Comparison of ENCODE assay signal across 17 cellular contexts in genomic region chr12:11962795-11963347, GRCh38.
"Had no signal": no experiment of that assay in that cellular context is flagged by ENCODE, and none has a peak within 500 bp of the region (broad histone marks: within the 10 kb centered on the region; RNA-seq: fewer than 3 reads in every experiment).

No MANE protein-coding gene starts in this region.

- H3K4me3 Mint-ChIP-seq: activated CD8-positive, alpha-beta memory T cell treated with anti-CD3 and anti-CD28 coated beads, Interleukin-2, amount 10 ng/mL, durations not matched to agents 7 days and 5 days; activated T-cell treated with anti-CD3 and anti-CD28 coated beads, Interleukin-2, amount 50 U/mL, for 4 hours; natural killer cell had no signal

- H3K27me3 ChIP-seq: ascending aorta, dorsolateral prefrontal cortex, right atrium auricular region, stomach had no signal

- H3K36me3 ChIP-seq: ascending aorta, heart right ventricle, right atrium auricular region, stomach, thoracic aorta had no signal

- H3K4me3 ChIP-seq: ascending aorta, dorsolateral prefrontal cortex, heart right ventricle, mucosa of descending colon, right atrium auricular region, skin epidermis, stomach, thoracic aorta had no signal

- H3K27ac Mint-ChIP-seq: activated CD8-positive, alpha-beta memory T cell treated with anti-CD3 and anti-CD28 coated beads, Interleukin-2, amount 10 ng/mL, durations not matched to agents 7 days and 5 days; natural killer cell had no signal

- DNase-seq: activated CD4-positive, alpha-beta T cell treated with anti-CD3 and anti-CD28 coated beads, Interleukin-2, amount 50 U/mL, for 4 hours; activated CD4-positive, CD25-positive, alpha-beta regulatory T cell treated with anti-CD3 and anti-CD28 coated beads, Interleukin-2, amount 50 U/mL, for 72 hours; activated CD8-positive, alpha-beta memory T cell treated with anti-CD3 and anti-CD28 coated beads, Interleukin-2, amount 10 ng/mL, durations not matched to agents 7 days and 5 days; activated T-cell treated with anti-CD3 and anti-CD28 coated beads, Interleukin-2, amount 50 U/mL, for 4 hours; dorsolateral prefrontal cortex; foreskin melanocyte; heart right ventricle; mammary epithelial cell; mucosa of descending colon; natural killer cell; stimulated activated CD4-positive, alpha-beta T cell treated with anti-CD3 and anti-CD28 coated beads, Interleukin-4, amount 100 ng/mL, for 4 hours; stomach had no signal

- H3K27ac ChIP-seq: ascending aorta, dorsolateral prefrontal cortex, heart right ventricle, right atrium auricular region, skin epidermis, stomach, thoracic aorta had no signal

- H3K27me3 Mint-ChIP-seq: activated CD8-positive, alpha-beta memory T cell treated with anti-CD3 and anti-CD28 coated beads, Interleukin-2, amount 10 ng/mL, durations not matched to agents 7 days and 5 days had no signal

- FAIRE-seq: islet of Langerhans had no signal

- H3K4me1 ChIP-seq: ascending aorta, right atrium auricular region had no signal

- ATAC-seq: activated CD8-positive, alpha-beta memory T cell treated with anti-CD3 and anti-CD28 coated beads, Interleukin-2, amount 10 ng/mL, durations not matched to agents 7 days and 5 days; activated T-cell treated with anti-CD3 and anti-CD28 coated beads, Interleukin-2, amount 50 U/mL, for 4 hours; heart right ventricle; mucosa of descending colon; natural killer cell had no signal

- H3K9me3 ChIP-seq: ascending aorta, mucosa of descending colon, right atrium auricular region, thoracic aorta had no signal

- H3K36me3 Mint-ChIP-seq: natural killer cell had no signal
